ENCODE assay signal across 10 cellular contexts in the genomic region with DNA sequence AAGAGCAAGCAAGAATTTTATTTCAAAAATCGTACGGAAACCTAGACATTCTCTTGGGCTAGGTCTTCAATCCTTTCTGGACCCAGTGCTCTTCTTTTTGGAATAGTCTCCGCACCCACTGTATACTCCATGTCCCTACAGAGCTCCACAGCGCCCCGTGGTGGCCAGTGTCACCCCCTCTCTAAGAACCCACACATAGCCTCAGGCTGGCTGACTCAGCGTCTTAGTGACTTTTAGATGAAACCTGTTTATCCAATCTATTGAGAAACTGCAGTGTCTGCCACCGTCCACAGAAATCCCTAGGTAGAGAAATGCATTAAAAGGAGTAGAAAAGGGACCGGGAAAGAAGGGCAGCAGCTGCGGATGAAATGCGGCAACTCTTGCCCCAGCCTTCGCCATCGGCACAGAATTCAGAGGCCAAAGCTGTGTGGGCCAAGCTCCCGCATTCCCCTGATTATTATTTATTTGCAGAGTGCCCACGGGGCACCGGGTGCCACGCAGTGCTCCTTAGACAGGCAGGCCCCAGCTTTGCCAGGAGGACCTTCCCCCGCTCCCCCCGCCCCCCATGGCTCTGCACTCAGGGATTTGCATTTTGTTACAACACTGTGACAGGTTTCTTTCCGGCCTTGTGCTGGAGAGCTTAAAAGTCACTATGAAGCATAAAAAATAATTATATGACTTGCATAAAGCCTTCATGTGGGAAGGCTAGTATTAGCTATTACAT.
DNase-seq lines count a peak whose midpoint lies in the region; ATAC-seq, FAIRE-seq and TF ChIP-seq lines count a peak whose summit lies in the region.
"Had no signal": no experiment of that assay in that cellular context is flagged by ENCODE, and none has a peak within 500 bp of the region (broad histone marks: within the 10 kb centered on the region; RNA-seq: fewer than 3 reads in every experiment).

No MANE protein-coding gene starts in this region.

- H4K8ac ChIP-seq in trophoblast cell (ENCODE audit: low read depth, low read length), result peak overlapping the region; percentile 57

- H3K4me1 Mint-ChIP-seq in activated CD4-positive, alpha-beta memory T cell treated with anti-CD3 and anti-CD28 coated beads for 36 hours (ENCODE audit: low read depth), result no peaks in the 10 kb centered on the region
- peaks cover 9% of the 10 kb centered on the region for H3K4me1 Mint-ChIP-seq in activated CD4-positive, alpha-beta memory T cell treated with anti-CD3 and anti-CD28 coated beads, Interleukin-2, amount 10 ng/mL, durations not matched to agents 7 days and 5 days

- no peak overlapping the region for H2BK5ac ChIP-seq in trophoblast cell (ENCODE audit: low read depth, low read length, poor library complexity)

- H3K4me3 ChIP-seq in MM.1S (ENCODE audit: low read length) (no peak overlapping the region), bronchial epithelial cell (ENCODE audit: low read depth, low read length) (no peak overlapping the region), trophoblast cell (ENCODE audit: low read depth, low read length) (no peak overlapping the region)

- FAIRE-seq in bronchial epithelial cell (lab: Jason Lieb, UNC), result no peak

- H4K20me1 ChIP-seq in MM.1S (ENCODE audit: insufficient read depth, low read length), result no peaks in the 10 kb centered on the region

- H3K9me3 Mint-ChIP-seq in activated CD4-positive, alpha-beta memory T cell treated with anti-CD3 and anti-CD28 coated beads for 36 hours, result no peaks in the 10 kb centered on the region
- H3K9me3 Mint-ChIP-seq in activated CD4-positive, alpha-beta memory T cell treated with anti-CD3 and anti-CD28 coated beads, Interleukin-2, amount 10 ng/mL, durations not matched to agents 7 days and 5 days, result no peaks in the 10 kb centered on the region

- H3K4ac ChIP-seq in trophoblast cell (ENCODE audit: low read depth, low read length), result no peak overlapping the region

- no peak for ATAC-seq in Right ventricle myocardium superior (ENCODE audit: poor library complexity)

- no peak overlapping the region for H3K18ac ChIP-seq in trophoblast cell (ENCODE audit: low read length)

- H3K79me1 ChIP-seq in trophoblast cell (ENCODE audit: low read length), result peaks cover 8% of the 10 kb centered on the region

- POLR2A ChIA-PET in activated CD4-positive, alpha-beta memory T cell treated with anti-CD3 and anti-CD28 coated beads for 36 hours (lab: Charles Lee), result no interaction called here
- POLR2A ChIA-PET in activated CD4-positive, alpha-beta memory T cell treated with anti-CD3 and anti-CD28 coated beads, Interleukin-2, amount 10 ng/mL, durations not matched to agents 7 days and 5 days (lab: Charles Lee), result no interaction called here

- H3K27ac ChIP-seq in MM.1S (ENCODE audit: low read length) (no peak overlapping the region), trophoblast cell (ENCODE audit: low read depth, low read length) (peak overlapping the region; percentile 24)
- H3K27ac ChIP-seq: neutrophil had no signal

- peaks cover 46% of the 10 kb centered on the region for H3K27me3 Mint-ChIP-seq in activated CD4-positive, alpha-beta memory T cell treated with anti-CD3 and anti-CD28 coated beads for 36 hours
- H3K27me3 Mint-ChIP-seq in activated CD4-positive, alpha-beta memory T cell treated with anti-CD3 and anti-CD28 coated beads, Interleukin-2, amount 10 ng/mL, durations not matched to agents 7 days and 5 days, result peaks cover 39% of the 10 kb centered on the region

- intact Hi-C loops in activated CD4-positive, alpha-beta memory T cell treated with anti-CD3 and anti-CD28 coated beads for 36 hours (cut with micrococcal nuclease), result no loop called here
- intact Hi-C loops in Right ventricle myocardium superior (cut with DNase I), result no loop called here

- H3K9ac ChIP-seq in MM.1S (ENCODE audit: low read length), result no peak overlapping the region
- H3K9ac ChIP-seq in trophoblast cell (ENCODE audit: low read length), result no peak overlapping the region

- TF ChIP-seq CTCF in MM.1S (IDR thresholded peaks at IDR 0.05; ENCODE audit: low read length) (peak; percentile 18; the same call in 1 of the 2 replicates), bronchial epithelial cell (IDR thresholded peaks at IDR 0.05; ENCODE audit: insufficient read depth, low read length, severe bottlenecking) (peak; percentile 1)

- CTCF ChIA-PET in activated CD4-positive, alpha-beta memory T cell treated with anti-CD3 and anti-CD28 coated beads for 36 hours (lab: Charles Lee), result no interaction called here
- CTCF ChIA-PET in activated CD4-positive, alpha-beta memory T cell treated with anti-CD3 and anti-CD28 coated beads, Interleukin-2, amount 10 ng/mL, durations not matched to agents 7 days and 5 days (lab: Charles Lee), result no interaction called here

- H3K36me3 ChIP-seq in MM.1S (replicated peaks; ENCODE audit: insufficient read depth, low read length) (no peaks in the 10 kb centered on the region), bronchial epithelial cell (ENCODE audit: control insufficient read depth, insufficient read depth, low read length) (no peaks in the 10 kb centered on the region), trophoblast cell (ENCODE audit: control insufficient read depth in 1 of 2, insufficient read depth in 2 of 2, low read length in 2 of 2) (no peaks in the 10 kb centered on the region)
- H3K36me3 ChIP-seq: neutrophil had no signal

- H2BK120ac ChIP-seq in trophoblast cell (ENCODE audit: insufficient read depth, low read length, poor library complexity), result peak overlapping the region; percentile 27

- H3K27ac Mint-ChIP-seq in activated CD4-positive, alpha-beta memory T cell treated with anti-CD3 and anti-CD28 coated beads for 36 hours, result no peak overlapping the region
- H3K27ac Mint-ChIP-seq in activated CD4-positive, alpha-beta memory T cell treated with anti-CD3 and anti-CD28 coated beads, Interleukin-2, amount 10 ng/mL, durations not matched to agents 7 days and 5 days, result no peak overlapping the region
- H3K27ac Mint-ChIP-seq: activated naive CD8-positive, alpha-beta T cell had no signal

- no peaks in the 10 kb centered on the region for H3F3A ChIP-seq in MM.1S (ENCODE audit: insufficient read depth, low read length)

- peak overlapping the region; percentile 78 for H4K91ac ChIP-seq in trophoblast cell (ENCODE audit: low read depth, low read length)

- H3K23ac ChIP-seq in trophoblast cell (ENCODE audit: low read length), result no peak overlapping the region

- no peaks in the 10 kb centered on the region for H3K36me3 Mint-ChIP-seq in activated CD4-positive, alpha-beta memory T cell treated with anti-CD3 and anti-CD28 coated beads for 36 hours
- no peaks in the 10 kb centered on the region for H3K36me3 Mint-ChIP-seq in activated CD4-positive, alpha-beta memory T cell treated with anti-CD3 and anti-CD28 coated beads, Interleukin-2, amount 10 ng/mL, durations not matched to agents 7 days and 5 days (ENCODE audit: low read depth)
- H3K36me3 Mint-ChIP-seq: activated naive CD8-positive, alpha-beta T cell had no signal

- DNase-seq in activated CD4-positive, alpha-beta memory T cell treated with anti-CD3 and anti-CD28 coated beads for 36 hours, result peak; percentile 51
- DNase-seq in activated CD4-positive, alpha-beta memory T cell treated with anti-CD3 and anti-CD28 coated beads, Interleukin-2, amount 10 ng/mL, durations not matched to agents 7 days and 5 days, result no peak
- DNase-seq in MM.1S, result no peak
- DNase-seq in bronchial epithelial cell (ENCODE audit: low read depth), result peak; percentile 23
- peak; percentile 96 to 97 for DNase-seq in trophoblast cell
- no peak for DNase-seq in NCI-H2227 (lab: John Stamatoyannopoulos, UW; ENCODE audit: unreplicated experiment)
- DNase-seq in Right ventricle myocardium superior, result no peak
- DNase-seq in glomerular visceral epithelial cell (ENCODE audit: extremely low spot score), result no peak

- H3K27me3 ChIP-seq in MM.1S (replicated peaks; ENCODE audit: insufficient read depth, low read length) (peaks cover 18% of the 10 kb centered on the region; the same call in 1 of the 2 replicates), bronchial epithelial cell (ENCODE audit: control insufficient read depth, insufficient read depth, low read length) (no peaks in the 10 kb centered on the region), trophoblast cell (ENCODE audit: insufficient read depth, low read length) (no peaks in the 10 kb centered on the region)

- no peak overlapping the region for H3K4me3 Mint-ChIP-seq in activated CD4-positive, alpha-beta memory T cell treated with anti-CD3 and anti-CD28 coated beads for 36 hours
- no peak overlapping the region for H3K4me3 Mint-ChIP-seq in activated CD4-positive, alpha-beta memory T cell treated with anti-CD3 and anti-CD28 coated beads, Interleukin-2, amount 10 ng/mL, durations not matched to agents 7 days and 5 days
- H3K4me3 Mint-ChIP-seq: activated naive CD8-positive, alpha-beta T cell had no signal

- H3K9me3 ChIP-seq in MM.1S (replicated peaks; ENCODE audit: insufficient read depth, low read length), result no peaks in the 10 kb centered on the region
- peaks cover 1% of the 10 kb centered on the region for H3K9me3 ChIP-seq in trophoblast cell (ENCODE audit: insufficient read depth, low read depth, low read length)
- H3K9me3 ChIP-seq: neutrophil had no signal

- no peaks in the 10 kb centered on the region for H3K4me1 ChIP-seq in MM.1S (ENCODE audit: low read length)
- peaks cover 16 to 24% of the 10 kb centered on the region in 2 experiments for H3K4me1 ChIP-seq in trophoblast cell (ENCODE audit: control insufficient read depth in 1 of 2, insufficient read depth in 2 of 2, low read length in 2 of 2)

- H3K4me2 ChIP-seq in MM.1S (ENCODE audit: low read depth, low read length) (no peak overlapping the region), trophoblast cell (ENCODE audit: low read length) (peak overlapping the region; percentile 37)

- no peaks in the 10 kb centered on the region for H3K79me2 ChIP-seq in MM.1S (ENCODE audit: low read length)
- no peaks in the 10 kb centered on the region for H3K79me2 ChIP-seq in trophoblast cell (ENCODE audit: control insufficient read depth, insufficient read depth, low read length, poor library complexity)

- H2BK12ac ChIP-seq in trophoblast cell (ENCODE audit: low read length), result no peak overlapping the region

- no peak overlapping the region for H2AK5ac ChIP-seq in trophoblast cell (ENCODE audit: low read length)

- no peaks in the 10 kb centered on the region for H3K9me2 ChIP-seq in MM.1S (replicated peaks; ENCODE audit: insufficient read depth, low read length)

- H4K12ac ChIP-seq in trophoblast cell (ENCODE audit: low read depth, low read length), result no peak overlapping the region

- no peak overlapping the region for H3K14ac ChIP-seq in trophoblast cell (ENCODE audit: low read length)

- H2AFZ ChIP-seq in MM.1S (ENCODE audit: low read length) (no peak overlapping the region), trophoblast cell (ENCODE audit: insufficient read depth, low read length, poor library complexity) (no peak overlapping the region)

- WGBS in trophoblast cell (ENCODE audit: extremely low coverage, insufficient coverage, insufficient read length), result no CpG with 5 or more reads among the region's 19 CpGs

Comparison
In these comparisons a context has a peak if more than half of its experiments do, and no peak if none do; other contexts are left out.
1. DNase-seq: peak in activated CD4-positive, alpha-beta memory T cell treated with anti-CD3 and anti-CD28 coated beads for 36 hours (single experiment), bronchial epithelial cell (single experiment) and trophoblast cell (2 of 2); none in activated CD4-positive, alpha-beta memory T cell treated with anti-CD3 and anti-CD28 coated beads, Interleukin-2, amount 10 ng/mL, durations not matched to agents 7 days and 5 days (single experiment), MM.1S (single experiment), NCI-H2227 (single experiment), Right ventricle myocardium superior (single experiment) and glomerular visceral epithelial cell (single experiment).